1 cellular context compared by ENCODE assay signal in genomic region chr2:219509780-219510511, GRCh38.
TF ChIP-seq lines count a peak whose summit lies in the region.

No MANE protein-coding gene starts in this region.

TF ChIP-seq in K562, 482 proteins besides CTCF, POLR2A, EP300 and RAD21 (continued from another document and continues in another):
- TF ChIP-seq MBD1 (CRISPR knock-in tag; IDR thresholded peaks at IDR 0.05) (no peak), SMAD1 (IDR thresholded peaks at IDR 0.05; ENCODE audit: low read depth, low read length, partially characterized antibody) (peak; percentile 65), HDAC6 (IDR thresholded peaks at IDR 0.05; ENCODE audit: low read depth, low read length) (no peak), RREB1 (CRISPR knock-in tag; IDR thresholded peaks at IDR 0.05) (no peak), PML (IDR thresholded peaks at IDR 0.05; ENCODE audit: low read length) (peak; percentile 90), NR3C1 (CRISPR knock-in tag; IDR thresholded peaks at IDR 0.05) (no peak), BCL6 (CRISPR knock-in tag; IDR thresholded peaks at IDR 0.05) (no peak), ZNF124 (CRISPR knock-in tag; IDR thresholded peaks at IDR 0.05) (no peak), ZNF184 (CRISPR knock-in tag; IDR thresholded peaks at IDR 0.05) (no peak), CXXC5 (CRISPR knock-in tag; IDR thresholded peaks at IDR 0.05) (peak; percentile 72), ZBTB43 (CRISPR knock-in tag; IDR thresholded peaks at IDR 0.05) (no peak), AFF4 (CRISPR knock-in tag; IDR thresholded peaks at IDR 0.05) (peak; percentile 83), SMARCA5 (IDR thresholded peaks at IDR 0.05) (peak; percentile 41; the same call in 1 of the 2 replicates), MTA1 (IDR thresholded peaks at IDR 0.05; ENCODE audit: borderline replicate concordance) (peak; percentile 92), KDM4B (IDR thresholded peaks at IDR 0.05; ENCODE audit: borderline replicate concordance in 2 of 2, low read depth in 1 of 2) (peak in 1 of 2 experiments; percentile 83; a peak in 2 of 4 replicates), TCF15 (CRISPR knock-in tag; IDR thresholded peaks at IDR 0.05) (no peak), MAFF (IDR thresholded peaks at IDR 0.05; ENCODE audit: low read length) (no peak), TFAP4 (CRISPR knock-in tag; IDR thresholded peaks at IDR 0.05; ENCODE audit: borderline replicate concordance) (peak; percentile 98), SRSF7 (optimal IDR thresholded peaks at IDR 0.05; ENCODE audit: low read depth, low read length) (no peak), SMARCE1 (IDR thresholded peaks at IDR 0.05) (peak; percentile 98), TSHZ1 (CRISPR knock-in tag; IDR thresholded peaks at IDR 0.05) (no peak), BACH1 (tag; IDR thresholded peaks at IDR 0.05) (no peak), ZFP1 (CRISPR knock-in tag; IDR thresholded peaks at IDR 0.05) (no peak), ZNF561 (CRISPR knock-in tag; conservative IDR thresholded peaks at IDR 0.05) (no peak), CEBPZ (IDR thresholded peaks at IDR 0.05; ENCODE audit: borderline replicate concordance, low read depth, low read length) (no peak), U2AF2 (optimal IDR thresholded peaks at IDR 0.05; ENCODE audit: low read depth, low read length) (no peak), NR1H2 (CRISPR knock-in tag; IDR thresholded peaks at IDR 0.05) (no peak), ERF (CRISPR knock-in tag; IDR thresholded peaks at IDR 0.05) (no peak), SRSF1 (IDR thresholded peaks at IDR 0.05; ENCODE audit: low read depth, low read length) (no peak), ZNF449 (CRISPR knock-in tag; IDR thresholded peaks at IDR 0.05) (no peak), CHD1 (IDR thresholded peaks at IDR 0.05; ENCODE audit: low read length) (no peak), FOXK1 (CRISPR knock-in tag; IDR thresholded peaks at IDR 0.05; ENCODE audit: borderline replicate concordance) (no peak), ARNT (IDR thresholded peaks at IDR 0.05) (peak; percentile 90 to 92), GTF2A2 (tag; IDR thresholded peaks at IDR 0.05) (no peak), ZNF586 (CRISPR knock-in tag; conservative IDR thresholded peaks at IDR 0.05) (no peak), ZNF830 (CRISPR knock-in tag; IDR thresholded peaks at IDR 0.05) (no peak), ARHGAP35 (IDR thresholded peaks at IDR 0.05; ENCODE audit: partially characterized antibody) (no peak), CEBPB (tag; IDR thresholded peaks at IDR 0.05) (no peak)
